Comparison of ENCODE assay signal across 19 cellular contexts in the genomic region with DNA sequence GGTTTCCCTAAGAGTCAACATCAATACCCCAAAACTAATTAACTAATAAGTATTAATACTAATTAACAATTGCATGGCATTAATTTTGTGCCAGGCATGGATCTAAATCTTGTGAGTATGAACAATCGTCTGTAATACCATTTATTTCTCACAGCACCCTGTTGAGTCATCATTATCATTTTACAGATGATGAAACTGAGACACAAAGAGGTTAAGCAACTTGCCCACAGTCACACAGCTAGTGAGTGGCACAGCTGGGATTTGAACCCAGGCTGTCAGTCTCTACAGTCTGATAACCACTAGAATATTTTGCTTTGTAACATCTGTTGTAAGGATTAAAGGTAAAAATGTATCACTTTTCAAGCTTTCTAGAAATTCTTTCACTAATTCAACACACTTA.
"Had no signal": no experiment of that assay in that cellular context is flagged by ENCODE, and none has a peak within 500 bp of the region (broad histone marks: within the 10 kb centered on the region; RNA-seq: fewer than 3 reads in every experiment).

No MANE protein-coding gene starts in this region.

- DNase-seq: activated CD4-positive, alpha-beta T cell treated with anti-CD3 and anti-CD28 coated beads for 4 hours; activated CD4-positive, alpha-beta T cell treated with anti-CD3 and anti-CD28 coated beads, Interleukin-2, amount 50 U/mL, for 48 hours; activated CD4-positive, CD25-positive, alpha-beta regulatory T cell; activated effector memory CD4-positive, alpha-beta T cell treated with Interleukin-2 at 50 U/mL for 16 hours; activated naive CD4-positive, alpha-beta T cell treated with anti-CD3 and anti-CD28 coated beads for 36 hours; activated naive CD8-positive, alpha-beta T cell treated with anti-CD3 and anti-CD28 coated beads, Interleukin-2, amount 10 ng/mL, durations not matched to agents 7 days and 5 days; activated T-cell treated with anti-CD3 and anti-CD28 coated beads, Interleukin-2, amount 50 U/mL, for 72 hours; dermis blood vessel endothelial cell; effector CD8-positive, alpha-beta T cell; left ventricle myocardium inferior; naive thymus-derived CD8-positive, alpha-beta T cell; spleen; stimulated activated CD4-positive, alpha-beta T cell treated with anti-CD3 and anti-CD28 coated beads, Interleukin-4, amount 100 ng/mL, for 24 hours; stimulated activated naive CD4-positive, alpha-beta T cell treated with Interleukin-2 at 50 U/mL for 16 hours; SW 1271; T-helper 17 cell had no signal

- H3K4me1 Mint-ChIP-seq: activated naive CD8-positive, alpha-beta T cell treated with anti-CD3 and anti-CD28 coated beads, Interleukin-2, amount 10 ng/mL, durations not matched to agents 7 days and 5 days; naive thymus-derived CD8-positive, alpha-beta T cell; neural progenitor cell; T-helper 17 cell had no signal

- H3K9me3 Mint-ChIP-seq: activated naive CD8-positive, alpha-beta T cell treated with anti-CD3 and anti-CD28 coated beads, Interleukin-2, amount 10 ng/mL, durations not matched to agents 7 days and 5 days; mesothelial cell of epicardium; neural progenitor cell had no signal

- H3K36me3 Mint-ChIP-seq: activated naive CD8-positive, alpha-beta T cell treated with anti-CD3 and anti-CD28 coated beads, Interleukin-2, amount 10 ng/mL, durations not matched to agents 7 days and 5 days; mesothelial cell of epicardium; naive thymus-derived CD8-positive, alpha-beta T cell; neural progenitor cell had no signal

- H3K4me3 Mint-ChIP-seq: activated naive CD4-positive, alpha-beta T cell treated with anti-CD3 and anti-CD28 coated beads for 36 hours; activated naive CD8-positive, alpha-beta T cell treated with anti-CD3 and anti-CD28 coated beads, Interleukin-2, amount 10 ng/mL, durations not matched to agents 7 days and 5 days; activated T-cell treated with anti-CD3 and anti-CD28 coated beads, Interleukin-2, amount 50 U/mL, for 72 hours; mesothelial cell of epicardium; naive thymus-derived CD8-positive, alpha-beta T cell; neural progenitor cell; T-helper 17 cell had no signal

- H3K27me3 Mint-ChIP-seq: activated naive CD8-positive, alpha-beta T cell treated with anti-CD3 and anti-CD28 coated beads, Interleukin-2, amount 10 ng/mL, durations not matched to agents 7 days and 5 days; progenitor cell of endocrine pancreas; T-helper 17 cell had no signal

- H3K27ac Mint-ChIP-seq: activated naive CD4-positive, alpha-beta T cell treated with anti-CD3 and anti-CD28 coated beads for 36 hours; activated naive CD8-positive, alpha-beta T cell treated with anti-CD3 and anti-CD28 coated beads, Interleukin-2, amount 10 ng/mL, durations not matched to agents 7 days and 5 days; activated T-cell treated with anti-CD3 and anti-CD28 coated beads, Interleukin-2, amount 50 U/mL, for 72 hours; naive thymus-derived CD8-positive, alpha-beta T cell; neural progenitor cell; progenitor cell of endocrine pancreas; T-helper 17 cell had no signal
